Comparison of ENCODE assay signal across 1 cellular context in genomic region chr7:28149291-28150101, GRCh38.
A peak's percentile ranks its signal among the peaks of the same experiment; 100 is the strongest.
TF ChIP-seq lines count a peak whose summit lies in the region.

No MANE protein-coding gene starts in this region.

TF ChIP-seq in GM12878, 131 proteins besides CTCF, POLR2A, EP300 and RAD21 (continues in another document):
- TF ChIP-seq, protein P1, sequence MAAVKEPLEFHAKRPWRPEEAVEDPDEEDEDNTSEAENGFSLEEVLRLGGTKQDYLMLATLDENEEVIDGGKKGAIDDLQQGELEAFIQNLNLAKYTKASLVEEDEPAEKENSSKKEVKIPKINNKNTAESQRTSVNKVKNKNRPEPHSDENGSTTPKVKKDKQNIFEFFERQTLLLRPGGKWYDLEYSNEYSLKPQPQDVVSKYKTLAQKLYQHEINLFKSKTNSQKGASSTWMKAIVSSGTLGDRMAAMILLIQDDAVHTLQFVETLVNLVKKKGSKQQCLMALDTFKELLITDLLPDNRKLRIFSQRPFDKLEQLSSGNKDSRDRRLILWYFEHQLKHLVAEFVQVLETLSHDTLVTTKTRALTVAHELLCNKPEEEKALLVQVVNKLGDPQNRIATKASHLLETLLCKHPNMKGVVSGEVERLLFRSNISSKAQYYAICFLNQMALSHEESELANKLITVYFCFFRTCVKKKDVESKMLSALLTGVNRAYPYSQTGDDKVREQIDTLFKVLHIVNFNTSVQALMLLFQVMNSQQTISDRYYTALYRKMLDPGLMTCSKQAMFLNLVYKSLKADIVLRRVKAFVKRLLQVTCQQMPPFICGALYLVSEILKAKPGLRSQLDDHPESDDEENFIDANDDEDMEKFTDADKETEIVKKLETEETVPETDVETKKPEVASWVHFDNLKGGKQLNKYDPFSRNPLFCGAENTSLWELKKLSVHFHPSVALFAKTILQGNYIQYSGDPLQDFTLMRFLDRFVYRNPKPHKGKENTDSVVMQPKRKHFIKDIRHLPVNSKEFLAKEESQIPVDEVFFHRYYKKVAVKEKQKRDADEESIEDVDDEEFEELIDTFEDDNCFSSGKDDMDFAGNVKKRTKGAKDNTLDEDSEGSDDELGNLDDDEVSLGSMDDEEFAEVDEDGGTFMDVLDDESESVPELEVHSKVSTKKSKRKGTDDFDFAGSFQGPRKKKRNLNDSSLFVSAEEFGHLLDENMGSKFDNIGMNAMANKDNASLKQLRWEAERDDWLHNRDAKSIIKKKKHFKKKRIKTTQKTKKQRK (IDR thresholded peaks at IDR 0.05; ENCODE audit: low read depth, low read length), result no peak
- TF ChIP-seq MTA2 (IDR thresholded peaks at IDR 0.05; ENCODE audit: low read depth) (peak; percentile 39; the same call in 1 of the 2 replicates), DPF2 (IDR thresholded peaks at IDR 0.05) (peak; percentile 43; the same call in 1 of the 2 replicates), SIN3A (IDR thresholded peaks at IDR 0.05; ENCODE audit: low read depth, low read length) (no peak), RELA (IDR thresholded peaks at IDR 0.05; ENCODE audit: borderline replicate concordance, partially characterized antibody) (no peak), BCLAF1 (IDR thresholded peaks at IDR 0.05) (no peak), BHLHE40 (IDR thresholded peaks at IDR 0.05; ENCODE audit: borderline replicate concordance in 1 of 2, low read depth in 2 of 2, low read length in 1 of 2) (no peak), SPI1 (IDR thresholded peaks at IDR 0.05; ENCODE audit: borderline replicate concordance, insufficient read depth, low read depth, low read length) (no peak), CHD1 (IDR thresholded peaks at IDR 0.05; ENCODE audit: low read depth, low read length) (no peak), LARP7 (IDR thresholded peaks at IDR 0.05) (no peak), RELB (IDR thresholded peaks at IDR 0.05; ENCODE audit: low read depth) (peak; percentile 82), TCF7 (IDR thresholded peaks at IDR 0.05; ENCODE audit: borderline replicate concordance) (no peak), NR2F1 (conservative IDR thresholded peaks at IDR 0.05) (peak; percentile 80), CHD2 (IDR thresholded peaks at IDR 0.05; ENCODE audit: borderline replicate concordance, low read depth, low read length) (no peak), POU2F2 (IDR thresholded peaks at IDR 0.05; ENCODE audit: borderline replicate concordance, low read depth, low read length) (no peak), NFIC (IDR thresholded peaks at IDR 0.05; ENCODE audit: low read depth, low read length) (no peak), BRCA1 (IDR thresholded peaks at IDR 0.05; ENCODE audit: low read depth, low read length) (no peak), NR2C2 (IDR thresholded peaks at IDR 0.05; ENCODE audit: borderline replicate concordance, control insufficient read depth, insufficient read length, low read depth) (no peak), ZBTB40 (IDR thresholded peaks at IDR 0.05; ENCODE audit: borderline replicate concordance) (no peak), MXI1 (IDR thresholded peaks at IDR 0.05; ENCODE audit: low read depth, low read length) (no peak), EGR1 (IDR thresholded peaks at IDR 0.05; ENCODE audit: borderline replicate concordance in 1 of 2, low read depth in 2 of 2, low read length in 2 of 2) (0 out of 3 replicates have a peak, but pooled peaks of 1 of the 2 experiments have one; percentile 29), RFX5 (IDR thresholded peaks at IDR 0.05; ENCODE audit: low read depth, low read length) (no peak), RUNX3 (IDR thresholded peaks at IDR 0.05; ENCODE audit: low read length) (peak; percentile 44), MEF2B (IDR thresholded peaks at IDR 0.05; ENCODE audit: partially characterized antibody, poor library complexity, severe bottlenecking) (peak; percentile 72), NR2C1 (IDR thresholded peaks at IDR 0.05) (no peak), SIX5 (IDR thresholded peaks at IDR 0.05; ENCODE audit: low read depth, low read length, severe bottlenecking) (no peak), MTA3 (IDR thresholded peaks at IDR 0.05; ENCODE audit: borderline replicate concordance, low read length) (no peak), CEBPB (IDR thresholded peaks at IDR 0.05; ENCODE audit: borderline replicate concordance in 1 of 2, low read depth in 2 of 2, low read length in 2 of 2) (no peak), TCF12 (IDR thresholded peaks at IDR 0.05; ENCODE audit: low read depth, low read length) (no peak), PKNOX1 (IDR thresholded peaks at IDR 0.05) (no peak), HDAC2 (IDR thresholded peaks at IDR 0.05) (no peak), JUND (IDR thresholded peaks at IDR 0.05; ENCODE audit: low read depth, low read length) (no peak), NRF1 (conservative IDR thresholded peaks at IDR 0.05; ENCODE audit: low read depth, low read length) (no peak), IKZF1 (conservative IDR thresholded peaks at IDR 0.05) (peak; percentile 70), CREM (IDR thresholded peaks at IDR 0.05; ENCODE audit: low read depth) (no peak)
- TF ChIP-seq, protein P2, sequence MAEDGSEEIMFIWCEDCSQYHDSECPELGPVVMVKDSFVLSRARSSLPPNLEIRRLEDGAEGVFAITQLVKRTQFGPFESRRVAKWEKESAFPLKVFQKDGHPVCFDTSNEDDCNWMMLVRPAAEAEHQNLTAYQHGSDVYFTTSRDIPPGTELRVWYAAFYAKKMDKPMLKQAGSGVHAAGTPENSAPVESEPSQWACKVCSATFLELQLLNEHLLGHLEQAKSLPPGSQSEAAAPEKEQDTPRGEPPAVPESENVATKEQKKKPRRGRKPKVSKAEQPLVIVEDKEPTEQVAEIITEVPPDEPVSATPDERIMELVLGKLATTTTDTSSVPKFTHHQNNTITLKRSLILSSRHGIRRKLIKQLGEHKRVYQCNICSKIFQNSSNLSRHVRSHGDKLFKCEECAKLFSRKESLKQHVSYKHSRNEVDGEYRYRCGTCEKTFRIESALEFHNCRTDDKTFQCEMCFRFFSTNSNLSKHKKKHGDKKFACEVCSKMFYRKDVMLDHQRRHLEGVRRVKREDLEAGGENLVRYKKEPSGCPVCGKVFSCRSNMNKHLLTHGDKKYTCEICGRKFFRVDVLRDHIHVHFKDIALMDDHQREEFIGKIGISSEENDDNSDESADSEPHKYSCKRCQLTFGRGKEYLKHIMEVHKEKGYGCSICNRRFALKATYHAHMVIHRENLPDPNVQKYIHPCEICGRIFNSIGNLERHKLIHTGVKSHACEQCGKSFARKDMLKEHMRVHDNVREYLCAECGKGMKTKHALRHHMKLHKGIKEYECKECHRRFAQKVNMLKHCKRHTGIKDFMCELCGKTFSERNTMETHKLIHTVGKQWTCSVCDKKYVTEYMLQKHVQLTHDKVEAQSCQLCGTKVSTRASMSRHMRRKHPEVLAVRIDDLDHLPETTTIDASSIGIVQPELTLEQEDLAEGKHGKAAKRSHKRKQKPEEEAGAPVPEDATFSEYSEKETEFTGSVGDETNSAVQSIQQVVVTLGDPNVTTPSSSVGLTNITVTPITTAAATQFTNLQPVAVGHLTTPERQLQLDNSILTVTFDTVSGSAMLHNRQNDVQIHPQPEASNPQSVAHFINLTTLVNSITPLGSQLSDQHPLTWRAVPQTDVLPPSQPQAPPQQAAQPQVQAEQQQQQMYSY (CRISPR knock-in tag; IDR thresholded peaks at IDR 0.05), result no peak
- TF ChIP-seq, protein P3, sequence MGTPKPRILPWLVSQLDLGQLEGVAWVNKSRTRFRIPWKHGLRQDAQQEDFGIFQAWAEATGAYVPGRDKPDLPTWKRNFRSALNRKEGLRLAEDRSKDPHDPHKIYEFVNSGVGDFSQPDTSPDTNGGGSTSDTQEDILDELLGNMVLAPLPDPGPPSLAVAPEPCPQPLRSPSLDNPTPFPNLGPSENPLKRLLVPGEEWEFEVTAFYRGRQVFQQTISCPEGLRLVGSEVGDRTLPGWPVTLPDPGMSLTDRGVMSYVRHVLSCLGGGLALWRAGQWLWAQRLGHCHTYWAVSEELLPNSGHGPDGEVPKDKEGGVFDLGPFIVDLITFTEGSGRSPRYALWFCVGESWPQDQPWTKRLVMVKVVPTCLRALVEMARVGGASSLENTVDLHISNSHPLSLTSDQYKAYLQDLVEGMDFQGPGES (IDR thresholded peaks at IDR 0.05), result no peak
- TF ChIP-seq, protein P4, sequence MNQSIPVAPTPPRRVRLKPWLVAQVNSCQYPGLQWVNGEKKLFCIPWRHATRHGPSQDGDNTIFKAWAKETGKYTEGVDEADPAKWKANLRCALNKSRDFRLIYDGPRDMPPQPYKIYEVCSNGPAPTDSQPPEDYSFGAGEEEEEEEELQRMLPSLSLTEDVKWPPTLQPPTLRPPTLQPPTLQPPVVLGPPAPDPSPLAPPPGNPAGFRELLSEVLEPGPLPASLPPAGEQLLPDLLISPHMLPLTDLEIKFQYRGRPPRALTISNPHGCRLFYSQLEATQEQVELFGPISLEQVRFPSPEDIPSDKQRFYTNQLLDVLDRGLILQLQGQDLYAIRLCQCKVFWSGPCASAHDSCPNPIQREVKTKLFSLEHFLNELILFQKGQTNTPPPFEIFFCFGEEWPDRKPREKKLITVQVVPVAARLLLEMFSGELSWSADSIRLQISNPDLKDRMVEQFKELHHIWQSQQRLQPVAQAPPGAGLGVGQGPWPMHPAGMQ (IDR thresholded peaks at IDR 0.05; ENCODE audit: borderline replicate concordance), result no peak
- TF ChIP-seq, protein P5, sequence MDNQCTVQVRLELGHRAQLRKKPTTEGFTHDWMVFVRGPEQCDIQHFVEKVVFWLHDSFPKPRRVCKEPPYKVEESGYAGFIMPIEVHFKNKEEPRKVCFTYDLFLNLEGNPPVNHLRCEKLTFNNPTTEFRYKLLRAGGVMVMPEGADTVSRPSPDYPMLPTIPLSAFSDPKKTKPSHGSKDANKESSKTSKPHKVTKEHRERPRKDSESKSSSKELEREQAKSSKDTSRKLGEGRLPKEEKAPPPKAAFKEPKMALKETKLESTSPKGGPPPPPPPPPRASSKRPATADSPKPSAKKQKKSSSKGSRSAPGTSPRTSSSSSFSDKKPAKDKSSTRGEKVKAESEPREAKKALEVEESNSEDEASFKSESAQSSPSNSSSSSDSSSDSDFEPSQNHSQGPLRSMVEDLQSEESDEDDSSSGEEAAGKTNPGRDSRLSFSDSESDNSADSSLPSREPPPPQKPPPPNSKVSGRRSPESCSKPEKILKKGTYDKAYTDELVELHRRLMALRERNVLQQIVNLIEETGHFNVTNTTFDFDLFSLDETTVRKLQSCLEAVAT (IDR thresholded peaks at IDR 0.05), result no peak
